In genomic region chr4:175805863-175806262, GRCh38 we compare ENCODE assay signal across 25 cellular contexts. TPM values are rescaled to one million over a fixed set of nuclear protein-coding genes. Genes with fewer than 3 reads are reported as not detected.
"Had no signal": no experiment of that assay in that cellular context is flagged by ENCODE, and none has a peak within 500 bp of the region (broad histone marks: within the 10 kb centered on the region; RNA-seq: fewer than 3 reads in every experiment).

No MANE protein-coding gene starts in this region.

- DNase-seq: activated CD4-positive, alpha-beta memory T cell treated with anti-CD3 and anti-CD28 coated beads, Interleukin-2, amount 10 ng/mL, durations not matched to agents 7 days and 5 days; activated CD4-positive, alpha-beta T cell treated with anti-CD3 and anti-CD28 coated beads, Interleukin-2, amount 10 ng/mL, durations not matched to agents 24 days and 14 days; activated CD4-positive, CD25-positive, alpha-beta regulatory T cell treated with anti-CD3 and anti-CD28 coated beads, Interleukin-2, amount 50 U/mL, for 72 hours; activated CD8-positive, alpha-beta memory T cell treated with anti-CD3 and anti-CD28 coated beads, Interleukin-2, amount 50 U/mL, for 48 hours; activated gamma-delta T cell; activated naive CD4-positive, alpha-beta T cell treated with anti-CD3 and anti-CD28 coated beads, Interleukin-2, amount 10 ng/mL, durations not matched to agents 7 days and 5 days; activated naive CD8-positive, alpha-beta T cell treated with anti-CD3 and anti-CD28 coated beads, Interleukin-2, amount 10 ng/mL, durations not matched to agents 7 days and 5 days; activated T-cell treated with anti-CD3 and anti-CD28 coated beads, Interleukin-2, amount 50 U/mL, for 24 hours; amniotic stem cell; foreskin keratinocyte; heart right ventricle; left lung; lower lobe of right lung; mesenchymal stem cell; nephron progenitor cell; ovary; right lobe of liver; small intestine; stimulated activated naive CD4-positive, alpha-beta T cell; T-helper 2 cell; tibial artery; upper lobe of right lung had no signal

- H3K36me3 ChIP-seq: esophagus muscularis mucosa, heart right ventricle, left lung, lower lobe of right lung, neutrophil, ovary, right lobe of liver, suprapubic skin, tibial artery, upper lobe of right lung had no signal

- H3K9me3 ChIP-seq: esophagus muscularis mucosa, heart right ventricle, left lung, lower lobe of right lung, neutrophil, ovary, right lobe of liver, suprapubic skin, tibial artery, upper lobe of right lung had no signal

- H3K27me3 ChIP-seq: esophagus muscularis mucosa, foreskin keratinocyte, heart right ventricle, left lung, neutrophil, ovary, right lobe of liver, suprapubic skin, tibial artery, upper lobe of right lung had no signal

- H3K4me3 ChIP-seq: esophagus muscularis mucosa, heart right ventricle, left lung, lower lobe of right lung, ovary, right lobe of liver, suprapubic skin, tibial artery, upper lobe of right lung had no signal

- H3K4me1 ChIP-seq: foreskin keratinocyte, heart right ventricle, left lung, lower lobe of right lung, right lobe of liver, suprapubic skin, tibial artery, upper lobe of right lung had no signal

- H3K27ac ChIP-seq: esophagus muscularis mucosa, foreskin keratinocyte, heart right ventricle, left lung, lower lobe of right lung, neutrophil, ovary, right lobe of liver, suprapubic skin, tibial artery, upper lobe of right lung had no signal

- ATAC-seq: foreskin keratinocyte, heart right ventricle, left lung, lower lobe of right lung, right lobe of liver, upper lobe of right lung had no signal

RNA-seq across cellular contexts. Expression of gene GPM6A, which starts 6.2 kb away (rescaled TPM):
- total RNA-seq: activated CD4-positive, alpha-beta memory T cell treated with anti-CD3 and anti-CD28 coated beads, Interleukin-2, amount 10 ng/mL, durations not matched to agents 7 days and 5 days; activated CD4-positive, alpha-beta T cell treated with anti-CD3 and anti-CD28 coated beads, Interleukin-2, amount 10 ng/mL, durations not matched to agents 24 days and 14 days; activated naive CD8-positive, alpha-beta T cell treated with anti-CD3 and anti-CD28 coated beads, Interleukin-2, amount 10 ng/mL, durations not matched to agents 7 days and 5 days; foreskin keratinocyte had no signal
- polyA plus RNA-seq: foreskin keratinocyte had no signal
